Comparison of ENCODE assay signal across 9 cellular contexts in genomic region chrX:120380699-120381098, GRCh38. TPM values are rescaled to one million over a fixed set of nuclear protein-coding genes. Genes with fewer than 3 reads are reported as not detected.
DNase-seq lines count a peak whose midpoint lies in the region; ATAC-seq, FAIRE-seq and TF ChIP-seq lines count a peak whose summit lies in the region.
"Had no signal": no experiment of that assay in that cellular context is flagged by ENCODE, and none has a peak within 500 bp of the region (broad histone marks: within the 10 kb centered on the region; RNA-seq: fewer than 3 reads in every experiment).

No MANE protein-coding gene starts in this region.

- H3K27ac ChIP-seq in A549 (no peak overlapping the region), WERI-Rb-1 (no peak overlapping the region)
- H3K27ac ChIP-seq: body of pancreas had no signal

- peaks cover 24% of the 10 kb centered on the region for H3K27me3 ChIP-seq in WERI-Rb-1 (ENCODE audit: insufficient read depth, low read depth, severe bottlenecking)
- H3K27me3 ChIP-seq: body of pancreas had no signal

- H3K4me2 ChIP-seq in A549, result no peak overlapping the region

- TF ChIP-seq RAD21 in A549 (conservative IDR thresholded peaks at IDR 0.05 in 1 of 2, IDR thresholded peaks at IDR 0.05 in 1 of 2), result peak; percentile 41 to 56; a peak in 4 of 5 replicates

- WGBS in A549 (ENCODE audit: missing lambda C conversion rate), result 1% methylated on average over 3 of the region's 3 CpGs

- TF ChIP-seq EP300 in A549 (IDR thresholded peaks at IDR 0.05), result no peak

- CTCF ChIA-PET in A549 (lab: Yijun Ruan, JAX), result interaction anchor here (0.8 to 1.6 kb wide), 7 partner anchors 10 to 389 kb away, joined by 3 to 4 read pairs (median 3); no protein-coding TSS in a partner anchor

- TF ChIP-seq CTCF in A549 (IDR thresholded peaks at IDR 0.05) (peak; percentile 26; the same call in 1 of the 3 replicates), GM12873 (IDR thresholded peaks at IDR 0.05; ENCODE audit: insufficient read depth, low read depth, low read length, missing control alignments) (peak; percentile 64), WERI-Rb-1 (IDR thresholded peaks at IDR 0.05; ENCODE audit: low read depth, low read length) (peak; percentile 33; the same call in 1 of the 2 replicates)

- no peak overlapping the region for H3K4me3 ChIP-seq in A549
- no peak overlapping the region for H3K4me3 ChIP-seq in WERI-Rb-1 (ENCODE audit: low read depth, low read length)
- H3K4me3 ChIP-seq: body of pancreas had no signal

- H3K9me3 ChIP-seq in A549, result no peaks in the 10 kb centered on the region
- no peaks in the 10 kb centered on the region for H3K9me3 ChIP-seq in WERI-Rb-1 (ENCODE audit: severe bottlenecking)
- H3K9me3 ChIP-seq: body of pancreas had no signal

- POLR2A ChIA-PET in A549 (lab: Yijun Ruan, JAX), result no interaction called here

- FAIRE-seq in A549 (lab: Jason Lieb, UNC), result peak; percentile 90

- no peaks in the 10 kb centered on the region for H3K36me3 ChIP-seq in WERI-Rb-1

- TF ChIP-seq POLR2A in A549 (IDR thresholded peaks at IDR 0.05; ENCODE audit: low read length), result no peak

- H3K4me1 ChIP-seq in A549, result no peaks in the 10 kb centered on the region
- H3K4me1 ChIP-seq: body of pancreas had no signal

- in situ Hi-C loops in KBM-7 (cut with MboI; ENCODE audit: low pct_unique_long_range_greater_than_20kb, low sequenced_read_pairs), result no loop called here

- DNase-seq in A549 (ENCODE audit: low read depth in 1 of 2, low spot score in 1 of 2) (peak; percentile 14 to 42), KBM-7 (peak; percentile 65), WERI-Rb-1 (peak; percentile 17), iPS-NIHi7 (ENCODE audit: extremely low spot score) (peak; percentile 43), MV-4-11 (lab: John Stamatoyannopoulos, UW) (no peak), OCI-M2 (lab: John Stamatoyannopoulos, UW; ENCODE audit: unreplicated experiment) (no peak)

- peak; percentile 76 to 81; a peak in 4 of 6 replicates for ATAC-seq in A549
- no peak for ATAC-seq in HG03442 (IDR thresholded peaks at IDR 0.05; ENCODE audit: unreplicated experiment)
- ATAC-seq: body of pancreas had no signal

TF ChIP-seq in A549, 52 proteins besides CTCF, POLR2A, EP300 and RAD21:
- 0 out of 2 replicates have a peak, but pooled peaks have one; percentile 28 for TF ChIP-seq USF2 (IDR thresholded peaks at IDR 0.05)
- peak; percentile 25; the same call in 2 of the 3 replicates for TF ChIP-seq SMC3 (IDR thresholded peaks at IDR 0.05)
- TF ChIP-seq PBX3 (IDR thresholded peaks at IDR 0.05), result no peak
- no peak for TF ChIP-seq HOXA7 (CRISPR knock-in tag; IDR thresholded peaks at IDR 0.05)
- peak; percentile 75 for TF ChIP-seq MAFK (IDR thresholded peaks at IDR 0.05; ENCODE audit: partially characterized antibody)

RNA-seq across cellular contexts. Expression of gene ATP1B4, which starts 18.8 kb away (rescaled TPM):
- polyA plus RNA-seq in A549 (2011; rRNA removed), result not detected in 2 replicates
- not detected in 2 replicates for polyA plus RNA-seq in A549 (2012; cell fraction: cytosol; rRNA removed)
- polyA plus RNA-seq in A549 (2012; cell fraction: nucleus; rRNA removed), result not detected in 2 replicates
- polyA plus RNA-seq in A549 (2017; fragmentation: RNase III; extraction: RNeasy Plus Mini Kit Qiagen cat#74134 plus additional on column Dnase treatment), result not detected in 3 replicates
- not detected in 2 replicates for polyA minus RNA-seq in A549 (2011; rRNA and poly(A)+ RNA removed)

Comparison
In these comparisons a context has a peak if more than half of its experiments do, and no peak if none do; other contexts are left out.
1. DNase-seq: peak in A549 (2 of 2), KBM-7 (single experiment), WERI-Rb-1 (single experiment) and iPS-NIHi7 (single experiment); none in MV-4-11 (single experiment) and OCI-M2 (single experiment).
2. Peak in every context shown above with its lines, with median percentiles within 50 percentile points of each other: CTCF ChIP-seq.